ENCODE assay signal across 34 cellular contexts in the genomic region with DNA sequence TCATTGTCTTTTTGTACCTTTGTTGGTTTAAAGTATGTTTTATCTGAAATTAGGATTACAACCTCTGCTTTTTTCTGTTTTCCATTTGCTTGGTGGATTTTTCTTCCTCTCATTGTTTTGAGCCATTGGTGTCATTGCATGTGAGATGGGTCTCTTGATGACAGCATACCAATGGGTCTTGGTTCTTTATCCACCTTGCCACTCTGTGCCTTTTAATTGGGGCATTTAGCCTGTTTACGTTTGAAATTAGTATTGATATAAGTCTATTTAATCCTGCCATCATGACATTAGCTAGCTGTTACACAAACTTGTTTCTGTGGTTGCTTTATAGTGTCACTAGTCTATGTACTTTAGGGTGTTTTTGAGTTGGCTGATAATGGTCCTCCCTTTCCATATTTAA.
"Had no signal": no experiment of that assay in that cellular context is flagged by ENCODE, and none has a peak within 500 bp of the region (broad histone marks: within the 10 kb centered on the region; RNA-seq: fewer than 3 reads in every experiment).

No MANE protein-coding gene starts in this region.

- H3K27me3 ChIP-seq: MG63 had no signal

- H3K4me3 ChIP-seq: MG63 had no signal

- DNase-seq: Karpas-422, Kasumi-1, MG63, MM.1S, MV-4-11, NCI-H1048, NCI-H1092, NCI-H1092 treated with DMSO at 0.1 percent for 48 hours, NCI-H1105, NCI-H1105 treated with DMSO at 0.1 percent for 48 hours, NCI-H1417, NCI-H1417 treated with DMSO at 0.1 percent for 48 hours, NCI-H1436, NCI-H1436 treated with DMSO at 0.1 percent for 48 hours, NCI-H146, NCI-H1694, NCI-H1694 treated with DMSO at 0.1 percent for 48 hours, NCI-H187, NCI-H187 treated with DMSO at 0.1 percent for 48 hours, NCI-H1930, NCI-H2029, NCI-H2029 treated with DMSO at 0.1 percent for 48 hours, NCI-H2081, NCI-H2081 treated with DMSO at 0.1 percent for 48 hours, NCI-H2107, NCI-H2171, NCI-H2171 treated with DMSO at 0.1 percent for 48 hours, NCI-H2227 treated with DMSO at 0.1 percent for 48 hours, NCI-H226, NCI-H345, NCI-H446, NCI-H446 treated with DMSO at 0.1 percent for 48 hours, NCI-H510A, NCI-H510A treated with DMSO at 0.1 percent for 48 hours had no signal

- H3K9me3 ChIP-seq: MG63 had no signal

- H3K36me3 ChIP-seq: MG63 had no signal
